9 cellular contexts compared by ENCODE assay signal in genomic region chr11:69643646-69644045, GRCh38. TPM values are rescaled to one million over a fixed set of nuclear protein-coding genes. Genes with fewer than 3 reads are reported as not detected.
DNase-seq lines count a peak whose midpoint lies in the region; ATAC-seq and TF ChIP-seq lines count a peak whose summit lies in the region.
"Had no signal": no experiment of that assay in that cellular context is flagged by ENCODE, and none has a peak within 500 bp of the region (broad histone marks: within the 10 kb centered on the region; RNA-seq: fewer than 3 reads in every experiment).

No MANE protein-coding gene starts in this region.

- WGBS in spleen, 5 donors: 64 to 77% (median 68%) methylated on average over 26 to 27 of the region's 27 CpGs

- H3K9me3 Mint-ChIP-seq in T-helper 2 cell treated with Interferon-gamma antibody and Interleukin-4, amounts not matched to agents 5 μg/mL and 100 μg/mL, for 36 hours: no peaks in the 10 kb centered on the region
- H3K9me3 Mint-ChIP-seq in WTC11: no peaks in the 10 kb centered on the region
- H3K9me3 Mint-ChIP-seq: activated naive CD4-positive, alpha-beta T cell treated with anti-CD3 and anti-CD28 coated beads, Interleukin-2, amount 50 U/mL, for 72 hours had no signal

- intact Hi-C loops in spleen (cut with DNase I; ENCODE audit: low total_unique reads): loop anchor here (2.0 to 5.0 kb wide), 2 partner anchors 351 to 543 kb away; partner anchors contain the start of gene MYEOV

- CTCF ChIA-PET in WTC11 (lab: Charles Lee): interaction anchor here (0.6 to 3.9 kb wide), 17 partner anchors 9 to 688 kb away, joined by 3 to 30 read pairs (median 7); partner anchors contain the start of gene MYEOV

- no peak for TF ChIP-seq POLR2A in spleen (IDR thresholded peaks at IDR 0.05)

- no peak for TF ChIP-seq CTCF in WTC11 (IDR thresholded peaks at IDR 0.05)
- peak; percentile 6 to 26 for TF ChIP-seq CTCF in right atrium auricular region (IDR thresholded peaks at IDR 0.05)
- peak in 6 of 11 experiments; percentile 28 to 66 (median 46) for TF ChIP-seq CTCF in spleen (IDR thresholded peaks at IDR 0.05 in 8 of 11, conservative IDR thresholded peaks at IDR 0.05 in 3 of 11)

- POLR2A ChIA-PET in WTC11 (lab: Charles Lee): interaction anchor here (0.6 to 1.8 kb wide), 3 partner anchors 27 to 351 kb away, joined by 3 to 4 read pairs (median 4); no protein-coding TSS in a partner anchor

- H3K36me3 ChIP-seq in right atrium auricular region: peaks cover 9% of the 10 kb centered on the region
- H3K36me3 ChIP-seq in spleen: peaks cover 0 to 54% (median 4%) of the 10 kb centered on the region in 6 donors

- H3K27ac Mint-ChIP-seq in T-helper 2 cell treated with Interferon-gamma antibody and Interleukin-4, amounts not matched to agents 5 μg/mL and 100 μg/mL, for 36 hours: no peak overlapping the region
- no peak overlapping the region for H3K27ac Mint-ChIP-seq in WTC11

- H3K27me3 ChIP-seq in right atrium auricular region: no peaks in the 10 kb centered on the region
- H3K27me3 ChIP-seq in spleen (replicated peaks in 1 of 7): peaks cover 0 to 55% (median 22%) of the 10 kb centered on the region in 7 donors

- peaks cover 0 to 61% of the 10 kb centered on the region in 2 donors for H3K4me1 ChIP-seq in right atrium auricular region
- peaks cover 35 to 98% (median 68%) of the 10 kb centered on the region in 6 donors for H3K4me1 ChIP-seq in spleen

- H3K9me3 ChIP-seq in right atrium auricular region (no peaks in the 10 kb centered on the region), spleen (no peaks in the 10 kb centered on the region)

- peaks cover 24% of the 10 kb centered on the region for H3K27me3 Mint-ChIP-seq in T-helper 2 cell treated with Interferon-gamma antibody and Interleukin-4, amounts not matched to agents 5 μg/mL and 100 μg/mL, for 36 hours (ENCODE audit: low read depth)
- no peaks in the 10 kb centered on the region for H3K27me3 Mint-ChIP-seq in WTC11 (ENCODE audit: low read depth)

- H3K27ac ChIP-seq in right atrium auricular region (peak overlapping the region; percentile 94 to 97), spleen (peak overlapping the region in 1 of 8 donors; percentile 89)

- H3K4me3 ChIP-seq in right atrium auricular region: peak overlapping the region in 1 of 2 donors; percentile 80
- peak overlapping the region in 6 of 8 donors; percentile 3 to 99 (median 96) for H3K4me3 ChIP-seq in spleen

- no peak for DNase-seq in T-helper 2 cell treated with Interferon-gamma antibody and Interleukin-4, amounts not matched to agents 5 μg/mL and 100 μg/mL, for 36 hours (ENCODE audit: low spot score)
- DNase-seq in T-helper 2 cell: no peak
- no peak for DNase-seq in WTC11 (ENCODE audit: low spot score)
- no peak for DNase-seq in right atrium auricular region (ENCODE audit: low spot score)
- no peak for DNase-seq in spleen
- no peak for DNase-seq in NCI-H526 treated with DMSO at 0.1 percent for 48 hours (lab: John Stamatoyannopoulos, UW)
- no peak for DNase-seq in NCI-H187 (lab: John Stamatoyannopoulos, UW)

- peaks cover 5% of the 10 kb centered on the region for H3K4me1 Mint-ChIP-seq in T-helper 2 cell treated with Interferon-gamma antibody and Interleukin-4, amounts not matched to agents 5 μg/mL and 100 μg/mL, for 36 hours (ENCODE audit: low read depth)
- H3K4me1 Mint-ChIP-seq in WTC11: peaks cover 8% of the 10 kb centered on the region; the same call in 1 of the 2 replicates

- peak; percentile 0; the same call in 1 of the 2 replicates for ATAC-seq in WTC11
- ATAC-seq in GM21737 (IDR thresholded peaks at IDR 0.05; ENCODE audit: unreplicated experiment): no peak

- H3K36me3 Mint-ChIP-seq in T-helper 2 cell treated with Interferon-gamma antibody and Interleukin-4, amounts not matched to agents 5 μg/mL and 100 μg/mL, for 36 hours (ENCODE audit: low read depth): no peaks in the 10 kb centered on the region
- peaks cover 20% of the 10 kb centered on the region for H3K36me3 Mint-ChIP-seq in WTC11
- H3K36me3 Mint-ChIP-seq: activated naive CD4-positive, alpha-beta T cell treated with anti-CD3 and anti-CD28 coated beads, Interleukin-2, amount 50 U/mL, for 72 hours had no signal

- H3K4me3 Mint-ChIP-seq in T-helper 2 cell treated with Interferon-gamma antibody and Interleukin-4, amounts not matched to agents 5 μg/mL and 100 μg/mL, for 36 hours: peak overlapping the region; percentile 49
- H3K4me3 Mint-ChIP-seq in WTC11: peak overlapping the region; percentile 50

TF ChIP-seq in WTC11, 78 proteins besides CTCF, POLR2A, EP300 and RAD21:
- TF ChIP-seq, protein P1, sequence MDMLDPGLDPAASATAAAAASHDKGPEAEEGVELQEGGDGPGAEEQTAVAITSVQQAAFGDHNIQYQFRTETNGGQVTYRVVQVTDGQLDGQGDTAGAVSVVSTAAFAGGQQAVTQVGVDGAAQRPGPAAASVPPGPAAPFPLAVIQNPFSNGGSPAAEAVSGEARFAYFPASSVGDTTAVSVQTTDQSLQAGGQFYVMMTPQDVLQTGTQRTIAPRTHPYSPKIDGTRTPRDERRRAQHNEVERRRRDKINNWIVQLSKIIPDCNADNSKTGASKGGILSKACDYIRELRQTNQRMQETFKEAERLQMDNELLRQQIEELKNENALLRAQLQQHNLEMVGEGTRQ (CRISPR knock-in tag; IDR thresholded peaks at IDR 0.05): no peak
- 0 out of 2 replicates have a peak, but pooled peaks have one; percentile 5 for TF ChIP-seq MAX (CRISPR knock-in tag; IDR thresholded peaks at IDR 0.05)

RNA-seq across cellular contexts. Expression of gene CCND1, which starts 2.7 kb away (rescaled TPM):
- total RNA-seq in WTC11 (2021): 212 to 224 TPM (median 224 TPM) in 3 replicates
- total RNA-seq in right atrium auricular region: 100 to 1,000 TPM in 1 of 2 donors, 10 to 100 TPM in 1; 91.8 to 101 TPM
- 10 to 100 TPM; 14.3 to 96.6 (median 60.5) TPM for total RNA-seq in spleen
- 10 to 100 TPM in 1 of 3 donors, 1 to 10 TPM in 2; 4.3 to 22.7 (median 6.4) TPM for polyA plus RNA-seq in spleen

RNA-seq across cellular contexts. Expression of gene LTO1, which starts 31.5 kb away (rescaled TPM):
- total RNA-seq in WTC11 (2021) (20.5 to 27.5 TPM (median 20.6 TPM) in 3 replicates), right atrium auricular region (1 to 10 TPM; 4.7 to 6.0 TPM), spleen (10 to 100 TPM; 21.0 to 41.4 (median 31.3) TPM)
- 10 to 100 TPM; 17.5 to 32.3 (median 30.8) TPM for polyA plus RNA-seq in spleen
